Comparison of ENCODE assay signal across 24 cellular contexts in genomic region chr9:70971698-70972097, GRCh38.
"Had no signal": no experiment of that assay in that cellular context is flagged by ENCODE, and none has a peak within 500 bp of the region (broad histone marks: within the 10 kb centered on the region; RNA-seq: fewer than 3 reads in every experiment).

No MANE protein-coding gene starts in this region.

- H3K4me3 ChIP-seq: colonic mucosa, gastrocnemius medialis, hepatocyte, left lung, neural progenitor cell, sigmoid colon, stomach, thyroid gland, vagina had no signal

- H3K36me3 ChIP-seq: colonic mucosa, gastrocnemius medialis, left lung, neural progenitor cell, sigmoid colon, stomach, thyroid gland, vagina had no signal

- H3K4me1 ChIP-seq: colonic mucosa, gastrocnemius medialis, left lung, parathyroid adenoma, sigmoid colon, stomach, thyroid gland, vagina had no signal

- DNase-seq: colonic mucosa; effector CD8-positive, alpha-beta T cell; endodermal cell; erythroblast; gastrocnemius medialis; head of caudate nucleus; left cardiac atrium; left lung; mesenchymal stem cell; midbrain; naive thymus-derived CD4-positive, alpha-beta T cell; right cardiac atrium; sigmoid colon; stimulated activated CD4-positive, alpha-beta T cell treated with anti-CD3 and anti-CD28 coated beads, Interleukin-2, amount 100 ng/mL, for 24 hours; stimulated activated CD4-positive, alpha-beta T cell treated with anti-CD3 and anti-CD28 coated beads, Interleukin-4, amount 100 ng/mL, for 24 hours; stimulated activated naive CD4-positive, alpha-beta T cell treated with Interleukin-2 at 50 U/mL for 16 hours; stomach; thyroid gland; trophoblast cell had no signal

- H3K27me3 ChIP-seq: colonic mucosa, gastrocnemius medialis, hepatocyte, left lung, neural progenitor cell, sigmoid colon, stomach, thyroid gland, vagina had no signal

- H3K27ac ChIP-seq: colonic mucosa, gastrocnemius medialis, hepatocyte, left lung, neural progenitor cell, parathyroid adenoma, sigmoid colon, stomach, thyroid gland, vagina had no signal

- H3K9me3 ChIP-seq: colonic mucosa, gastrocnemius medialis, left lung, sigmoid colon, stomach, thyroid gland, vagina had no signal

- ATAC-seq: gastrocnemius medialis; left cardiac atrium; left lung; naive thymus-derived CD4-positive, alpha-beta T cell; right cardiac atrium; stimulated activated effector memory CD8-positive, alpha-beta T cell treated with anti-CD3 and anti-CD28 coated beads, Interleukin-12 subunit alpha, Interleukin-12 subunit beta, amount 100 ng/mL, for 72 hours had no signal
